Comparison of ENCODE assay signal across 25 cellular contexts in the genomic region with DNA sequence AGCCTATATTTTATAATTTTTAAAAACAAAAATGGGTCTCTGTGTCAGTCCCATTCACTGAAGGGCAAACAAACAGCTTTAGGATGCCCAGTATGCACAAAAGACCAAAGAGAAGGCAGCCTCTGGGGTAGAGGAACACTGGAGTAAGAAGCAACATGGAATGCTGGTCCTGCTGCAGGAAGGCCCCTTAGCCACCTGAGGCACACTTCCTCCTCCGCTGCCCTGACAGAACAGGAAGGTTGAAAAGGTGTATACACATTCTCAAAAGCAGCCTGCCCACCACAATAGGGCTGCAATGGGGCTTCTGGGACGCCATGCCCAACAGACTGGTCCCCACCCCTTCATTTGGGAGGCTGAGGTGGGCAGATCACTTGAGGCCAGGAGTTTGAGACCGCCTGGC. TPM values are rescaled to one million over a fixed set of nuclear protein-coding genes. Genes with fewer than 3 reads are reported as not detected.
DNase-seq lines count a peak whose midpoint lies in the region; ATAC-seq and TF ChIP-seq lines count a peak whose summit lies in the region.
"Had no signal": no experiment of that assay in that cellular context is flagged by ENCODE, and none has a peak within 500 bp of the region (broad histone marks: within the 10 kb centered on the region; RNA-seq: fewer than 3 reads in every experiment).

No MANE protein-coding gene starts in this region.

- DNase-seq in H9 (peak; percentile 55), SJSA1 (ENCODE audit: low read depth in 1 of 2, low spot score in 2 of 2) (no peak), mesendoderm (peak; percentile 49), mesenteric fat pad (ENCODE audit: low spot score) (no peak), ascending aorta (ENCODE audit: low spot score in 2 of 2) (no peak)
- DNase-seq: activated CD4-positive, alpha-beta T cell treated with anti-CD3 and anti-CD28 coated beads for 48 hours; CD8-positive, alpha-beta memory T cell; hypothalamus; NCI-H1092 treated with DMSO at 0.1 percent for 48 hours; NCI-H1694 treated with DMSO at 0.1 percent for 48 hours; NCI-H2171; NCI-H524 treated with DMSO at 0.1 percent for 48 hours; NK-92 treated with Interleukin-12 subunit alpha and Interleukin-12 subunit beta, amount 100 ng/mL, for 24 hours; right lobe of liver; SHP77; stimulated activated CD4-positive, alpha-beta T cell treated with anti-CD3 and anti-CD28 coated beads, Interleukin-2, amount 100 ng/mL, for 48 hours; stimulated activated naive CD8-positive, alpha-beta T cell treated with anti-CD3 and anti-CD28 coated beads, Interleukin-15, amount 100 ng/mL, for 72 hours; T-helper 9 cell had no signal

- H4K8ac ChIP-seq in H9 (replicated peaks; ENCODE audit: insufficient read length, low read depth, low read length): no peak overlapping the region
- no peak overlapping the region for H4K8ac ChIP-seq in mesendoderm (ENCODE audit: low read depth, low read length)

- peaks cover 9 to 14% of the 10 kb centered on the region in 2 experiments for H3K4me1 Mint-ChIP-seq in H9

- H4K20me1 ChIP-seq in H9 (ENCODE audit: control insufficient read depth, insufficient read depth, insufficient read length): no peaks in the 10 kb centered on the region

- no peak overlapping the region for H3K4me3 Mint-ChIP-seq in H9
- H3K4me3 Mint-ChIP-seq: activated naive CD8-positive, alpha-beta T cell; CD8-positive, alpha-beta memory T cell; stimulated activated naive CD8-positive, alpha-beta T cell treated with anti-CD3 and anti-CD28 coated beads, Interleukin-15, amount 100 ng/mL, for 72 hours had no signal

- H3K4me2 ChIP-seq in H9 (ENCODE audit: insufficient read depth, insufficient read length, low read length): no peak overlapping the region
- no peak overlapping the region for H3K4me2 ChIP-seq in mesendoderm (ENCODE audit: low read length)

- H3T11ph ChIP-seq in H9 (ENCODE audit: low read length): no peak overlapping the region

- H3K79me2 ChIP-seq in ACC112 (ENCODE audit: control insufficient read depth, insufficient read depth, low read length, unreplicated experiment): peaks cover 65% of the 10 kb centered on the region
- no peaks in the 10 kb centered on the region for H3K79me2 ChIP-seq in H9 (ENCODE audit: insufficient read depth, low read length)
- H3K79me2 ChIP-seq in mesendoderm (ENCODE audit: control insufficient read depth, insufficient read depth, low read length): no peaks in the 10 kb centered on the region

- no peaks in the 10 kb centered on the region for H3K9me3 Mint-ChIP-seq in H9
- H3K9me3 Mint-ChIP-seq: CD8-positive, alpha-beta memory T cell had no signal

- H3K56ac ChIP-seq in H9 (ENCODE audit: insufficient read length, low read depth, low read length) (no peak overlapping the region), mesendoderm (ENCODE audit: low read length) (no peak overlapping the region)

- H2AFZ ChIP-seq in ACC112 (ENCODE audit: low read length, unreplicated experiment): no peak overlapping the region
- H2AFZ ChIP-seq in H9 (ENCODE audit: low read length): no peak overlapping the region

- no peak overlapping the region for H4K91ac ChIP-seq in H9 (ENCODE audit: insufficient read length, low read depth, low read length)

- no peak overlapping the region for H2AK5ac ChIP-seq in H9 (ENCODE audit: insufficient read length, low read length)
- no peak overlapping the region for H2AK5ac ChIP-seq in mesendoderm (ENCODE audit: low read length)

- H3K4me1 ChIP-seq in ACC112 (ENCODE audit: control insufficient read depth, insufficient read depth, low read length, unreplicated experiment) (peaks cover 42% of the 10 kb centered on the region), H9 (ENCODE audit: insufficient read depth, low read length) (no peaks in the 10 kb centered on the region), SJSA1 (replicated peaks) (peaks cover 55% of the 10 kb centered on the region), mesendoderm (ENCODE audit: control insufficient read depth, low read depth, low read length) (no peaks in the 10 kb centered on the region), ascending aorta (peaks cover 0 to 7% of the 10 kb centered on the region in 2 donors)

- H2BK120ac ChIP-seq in H9 (ENCODE audit: low read depth, low read length, poor library complexity, severe bottlenecking) (no peak overlapping the region), mesendoderm (ENCODE audit: low read depth, low read length) (no peak overlapping the region)

- H3K36me3 ChIP-seq in ACC112 (ENCODE audit: insufficient read depth, low read length) (no peaks in the 10 kb centered on the region), SJSA1 (peaks cover 41% of the 10 kb centered on the region), mesendoderm (ENCODE audit: control insufficient read depth, insufficient read depth, low read length) (no peaks in the 10 kb centered on the region), ascending aorta (peaks cover 0 to 7% of the 10 kb centered on the region in 2 donors)
- H3K36me3 ChIP-seq: right lobe of liver, thoracic aorta had no signal

- peak overlapping the region; percentile 42 for H3K27ac ChIP-seq in ACC112 (ENCODE audit: low read depth, low read length)
- no peak overlapping the region for H3K27ac ChIP-seq in H9 (ENCODE audit: insufficient read length, low read depth, low read length)
- H3K27ac ChIP-seq in SJSA1: peak overlapping the region; percentile 73
- H3K27ac ChIP-seq in mesendoderm (ENCODE audit: low read depth, low read length): no peak overlapping the region
- no peak overlapping the region for H3K27ac ChIP-seq in ascending aorta
- H3K27ac ChIP-seq: right lobe of liver, thoracic aorta, VCaP had no signal

- no CpG with 5 or more reads among the region's 3 CpGs for WGBS in H9 (ENCODE audit: extremely low coverage, insufficient read length, low lambda C conversion rate)
- WGBS in mesendoderm (ENCODE audit: extremely low coverage, insufficient coverage, low lambda C conversion rate): no CpG with 5 or more reads among the region's 3 CpGs

- no peak overlapping the region for H3K9ac ChIP-seq in H9 (ENCODE audit: extremely low read depth, insufficient read length, low read length)
- no peak overlapping the region for H3K9ac ChIP-seq in mesendoderm (ENCODE audit: low read length)

- no peaks in the 10 kb centered on the region for H3K27me3 Mint-ChIP-seq in H9 (ENCODE audit: low read depth)
- H3K27me3 Mint-ChIP-seq: activated naive CD8-positive, alpha-beta T cell; CD8-positive, alpha-beta memory T cell; stimulated activated naive CD8-positive, alpha-beta T cell treated with anti-CD3 and anti-CD28 coated beads, Interleukin-15, amount 100 ng/mL, for 72 hours had no signal

- H3K9me3 ChIP-seq in H9 (ENCODE audit: control insufficient read depth, low read depth, low read length) (no peaks in the 10 kb centered on the region), SJSA1 (replicated peaks) (no peaks in the 10 kb centered on the region), ascending aorta (no peaks in the 10 kb centered on the region)
- H3K9me3 ChIP-seq: right lobe of liver, thoracic aorta had no signal

- H4K5ac ChIP-seq in H9 (ENCODE audit: insufficient read length, low read depth, low read length): no peak overlapping the region
- H4K5ac ChIP-seq in mesendoderm (ENCODE audit: low read length): no peak overlapping the region

- H3K23me2 ChIP-seq in H9 (ENCODE audit: insufficient read length, low read depth, low read length, poor library complexity, severe bottlenecking): no peaks in the 10 kb centered on the region

- H2BK5ac ChIP-seq in H9 (ENCODE audit: insufficient read length, low read length) (no peak overlapping the region), mesendoderm (ENCODE audit: low read length) (no peak overlapping the region)

- no peak overlapping the region for H3K14ac ChIP-seq in H9 (ENCODE audit: insufficient read depth, low read length)

- ATAC-seq in HG02884 (IDR thresholded peaks at IDR 0.05; ENCODE audit: unreplicated experiment) (no peak), HG02870 (IDR thresholded peaks at IDR 0.05; ENCODE audit: unreplicated experiment) (no peak)
- ATAC-seq: K562; stimulated activated naive CD8-positive, alpha-beta T cell treated with anti-CD3 and anti-CD28 coated beads, Interleukin-15, amount 100 ng/mL, for 72 hours had no signal

- H3K27me3 ChIP-seq in ACC112 (ENCODE audit: insufficient read depth, low read length) (no peaks in the 10 kb centered on the region), H9 (ENCODE audit: insufficient read depth, low read length) (no peaks in the 10 kb centered on the region), SJSA1 (replicated peaks) (no peaks in the 10 kb centered on the region), mesendoderm (ENCODE audit: insufficient read depth, low read length, poor library complexity) (no peaks in the 10 kb centered on the region), ascending aorta (no peaks in the 10 kb centered on the region)
- H3K27me3 ChIP-seq: right lobe of liver had no signal

- no peak overlapping the region for H2BK12ac ChIP-seq in H9 (ENCODE audit: insufficient read length, low read depth, low read length)

- H3K4ac ChIP-seq in H9 (ENCODE audit: low read depth, low read length) (no peak overlapping the region), mesendoderm (ENCODE audit: low read depth, low read length) (no peak overlapping the region)

- H3K79me1 ChIP-seq in H9 (ENCODE audit: insufficient read depth, low read depth, low read length, poor library complexity, severe bottlenecking): no peaks in the 10 kb centered on the region
- H3K79me1 ChIP-seq in mesendoderm (ENCODE audit: low read length): no peaks in the 10 kb centered on the region

- H2BK15ac ChIP-seq in H9 (ENCODE audit: low read depth, low read length): no peak overlapping the region
- H2BK15ac ChIP-seq in mesendoderm (replicated peaks; ENCODE audit: low read depth): no peak overlapping the region

- no peak overlapping the region for H2BK20ac ChIP-seq in H9 (ENCODE audit: low read depth, low read length, poor library complexity, severe bottlenecking)

- H3K23ac ChIP-seq in H9 (ENCODE audit: insufficient read length, low read depth, low read length) (no peak overlapping the region), mesendoderm (ENCODE audit: low read length) (no peak overlapping the region)

- no peak overlapping the region for H3K27ac Mint-ChIP-seq in H9
- H3K27ac Mint-ChIP-seq: activated naive CD8-positive, alpha-beta T cell; stimulated activated naive CD8-positive, alpha-beta T cell treated with anti-CD3 and anti-CD28 coated beads, Interleukin-15, amount 100 ng/mL, for 72 hours had no signal

- intact Hi-C loops in ascending aorta (cut with DNase I): no loop called here

- no peak overlapping the region for H3K18ac ChIP-seq in H9 (ENCODE audit: insufficient read length, low read depth, low read length)
- no peak overlapping the region for H3K18ac ChIP-seq in mesendoderm (ENCODE audit: low read length)

- H3K4me3 ChIP-seq in ACC112 (ENCODE audit: low read depth, low read length) (no peak overlapping the region), SJSA1 (no peak overlapping the region), mesendoderm (ENCODE audit: low read length) (no peak overlapping the region), ascending aorta (no peak overlapping the region)
- H3K4me3 ChIP-seq: K562, right lobe of liver, thoracic aorta had no signal

- H3K36me3 Mint-ChIP-seq in H9 (ENCODE audit: insufficient read depth in 1 of 3, low read depth in 3 of 3): peaks cover 0 to 2% (median 0%) of the 10 kb centered on the region in 3 experiments; a peak in 2 of 7 replicates

- peak; percentile 45 for TF ChIP-seq CTCF in H9 (conservative IDR thresholded peaks at IDR 0.05)
- TF ChIP-seq CTCF in ascending aorta (IDR thresholded peaks at IDR 0.05): no peak

RNA-seq across cellular contexts. Expression of a gene that starts 19.5 kb away (rescaled TPM):
- total RNA-seq in H9 (2021) (4.6 and 5.1 TPM in 2 replicates), mesenteric fat pad (43.7 TPM), ascending aorta (39.0 TPM)
- total RNA-seq in SJSA1 (2014; rRNA removed; shearing (Covaris generic)): 32.0 and 36.4 TPM in 2 replicates
- polyA plus RNA-seq in mesendoderm (2013, experiment 1 of 2): 4.7 TPM
- polyA plus RNA-seq in mesendoderm (2013, experiment 2 of 2): 5.2 TPM

RNA-seq across cellular contexts. Expression of a gene that starts 20.0 kb away (rescaled TPM):
- total RNA-seq in H9 (2021): 0.31 and 0.68 TPM in 2 replicates
- 1.8 TPM in 1 of 2 replicates, not detected in the other for total RNA-seq in SJSA1 (2014; rRNA removed; shearing (Covaris generic))
- polyA plus RNA-seq in mesendoderm (2013, experiment 1 of 2): 0.13 TPM
- 0.13 TPM for polyA plus RNA-seq in mesendoderm (2013, experiment 2 of 2)
- total RNA-seq in mesenteric fat pad: 0.32 TPM
- total RNA-seq in ascending aorta: 7.2 TPM
- polyA plus RNA-seq: CD8-positive, alpha-beta memory T cell had no signal

Comparison
In these comparisons a context has a peak if more than half of its experiments do, and no peak if none do; other contexts are left out.
1. H3K27ac ChIP-seq: peak in ACC112 (single experiment) and SJSA1 (single experiment); none in H9 (single experiment), mesendoderm (single experiment) and ascending aorta (0 of 2).
2. DNase-seq: peak in H9 (single experiment) and mesendoderm (single experiment); none in SJSA1 (0 of 2), mesenteric fat pad (single experiment) and ascending aorta (0 of 2).